In genomic region chr12:66182956-66183355, GRCh38 we compare ENCODE assay signal across 7 cellular contexts. TPM values are rescaled to one million over a fixed set of nuclear protein-coding genes. Genes with fewer than 3 reads are reported as not detected.
"Had no signal": no experiment of that assay in that cellular context is flagged by ENCODE, and none has a peak within 500 bp of the region (broad histone marks: within the 10 kb centered on the region; RNA-seq: fewer than 3 reads in every experiment).

No MANE protein-coding gene starts in this region.

- H3K9me3 ChIP-seq: HAP-1 had no signal

- H3K27ac Mint-ChIP-seq: GM23338, H9, HFFc6 had no signal

- H3K4me1 ChIP-seq: HAP-1 had no signal

- H3K36me3 ChIP-seq: HAP-1 had no signal

- H3K9me3 Mint-ChIP-seq: GM23338 had no signal

- H3K4me1 Mint-ChIP-seq: GM23338, H9 had no signal

- H3K4me3 Mint-ChIP-seq: GM23338, H9, HFFc6 had no signal

- DNase-seq: GM23248, H7, H9, HCEC 1CT, HFFc6 had no signal

- H3K27ac ChIP-seq: GM23248 had no signal

- H3K4me3 ChIP-seq: GM23248, GM23338, HAP-1 had no signal

RNA-seq across cellular contexts. Expression of gene TMBIM4, which starts 13.2 kb away (rescaled TPM):
- total RNA-seq: H7 had no signal
